In the genomic region with DNA sequence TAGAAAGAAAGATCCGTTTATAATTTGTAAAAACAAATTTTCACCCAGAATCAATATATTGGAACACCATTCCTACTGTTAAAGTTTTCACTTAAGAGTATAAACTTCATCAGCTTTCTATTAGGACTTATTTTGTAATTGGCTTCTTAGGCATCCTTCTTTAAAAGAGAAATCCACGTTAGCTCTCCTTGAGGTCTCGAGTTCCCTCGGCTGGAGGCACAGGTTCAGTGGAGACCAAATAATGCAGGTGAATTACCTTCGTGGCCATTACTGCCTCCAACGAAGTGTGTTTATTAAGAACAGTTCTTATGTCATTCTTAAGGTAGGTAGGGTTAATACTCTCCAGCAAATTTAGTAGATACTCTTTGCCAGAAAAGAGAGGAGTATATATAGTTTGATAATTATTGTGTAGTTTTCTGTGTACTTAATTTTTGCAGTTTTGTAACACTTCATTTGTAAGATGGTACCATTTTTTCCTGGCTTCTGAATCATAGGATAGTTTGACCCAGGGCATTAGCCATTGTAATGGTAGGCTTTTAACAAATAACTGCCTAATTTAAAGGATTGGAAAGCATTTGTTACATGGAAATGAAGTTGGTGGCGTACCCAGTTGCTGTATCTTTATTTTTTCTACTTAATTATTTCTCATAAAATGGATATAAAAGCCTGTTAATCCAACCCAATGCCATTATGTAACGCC, we compare ENCODE assay signal across 8 cellular contexts. TPM values are rescaled to one million over a fixed set of nuclear protein-coding genes. Genes with fewer than 3 reads are reported as not detected.
A peak's percentile ranks its signal among the peaks of the same experiment; 100 is the strongest.
DNase-seq lines count a peak whose midpoint lies in the region; ATAC-seq and TF ChIP-seq lines count a peak whose summit lies in the region.

No MANE protein-coding gene starts in this region.

- H3K9me3 Mint-ChIP-seq in Calu3 (ENCODE audit: low read depth, unreplicated experiment): no peaks in the 10 kb centered on the region
- peaks cover 4% of the 10 kb centered on the region for H3K9me3 Mint-ChIP-seq in endodermal cell

- peaks cover 10% of the 10 kb centered on the region for H3K27me3 ChIP-seq in NT2/D1 (ENCODE audit: insufficient read depth, insufficient read length)
- H3K27me3 ChIP-seq in endodermal cell (ENCODE audit: control insufficient read depth, insufficient read depth, low read length, poor library complexity, severe bottlenecking): no peaks in the 10 kb centered on the region
- no peaks in the 10 kb centered on the region for H3K27me3 ChIP-seq in ovary

- intact Hi-C loops in Calu3 (cut with micrococcal nuclease; ENCODE audit: unreplicated experiment) (loop anchor here (1.0 to 5.0 kb wide), 4 partner anchors 98 to 298 kb away; no protein-coding TSS in a partner anchor), ovary (cut with DNase I) (loop anchor here (2.0 to 10.0 kb wide), 6 partner anchors 67 to 358 kb away; a partner anchor contains a TSS)

- H3K4me3 Mint-ChIP-seq in Calu3 (ENCODE audit: low read depth, unreplicated experiment): peak overlapping the region; percentile 85
- H3K4me3 Mint-ChIP-seq in endodermal cell: peak overlapping the region; percentile 94

- TF ChIP-seq CTCF in Calu3 (IDR thresholded peaks at IDR 0.05; ENCODE audit: unreplicated experiment) (no peak), endodermal cell (conservative IDR thresholded peaks at IDR 0.05) (no peak), ovary (IDR thresholded peaks at IDR 0.05) (no peak), GM13976 (IDR thresholded peaks at IDR 0.05; ENCODE audit: borderline replicate concordance, control extremely low read depth, extremely low read depth, insufficient read depth, missing control alignments) (no peak)

- peak overlapping the region; percentile 64 for H3K27ac Mint-ChIP-seq in Calu3 (ENCODE audit: unreplicated experiment)
- peak overlapping the region; percentile 80 for H3K27ac Mint-ChIP-seq in endodermal cell

- CTCF ChIA-PET in Calu3 (lab: Charles Lee): interaction anchor here (0.8 to 2.2 kb wide), 11 partner anchors 10 to 298 kb away, joined by 3 to 23 read pairs (median 6); no protein-coding TSS in a partner anchor

- TSS peak; percentile 25 for BruUV-seq in Calu3 (replicated peaks; lab: Mats Ljungman, UMichigan)

- H3K9me3 ChIP-seq in NT2/D1 (ENCODE audit: insufficient read depth, low read length) (no peaks in the 10 kb centered on the region), endodermal cell (ENCODE audit: control insufficient read depth, low read length) (no peaks in the 10 kb centered on the region), ovary (no peaks in the 10 kb centered on the region)

- no peak for TF ChIP-seq POLR2A in ovary (IDR thresholded peaks at IDR 0.05)

- no peak overlapping the region for H3K27ac ChIP-seq in endodermal cell (ENCODE audit: low read depth, low read length)
- peak overlapping the region in 1 of 2 donors; percentile 23 for H3K27ac ChIP-seq in ovary

- H3K27me3 Mint-ChIP-seq in Calu3 (ENCODE audit: unreplicated experiment) (no peaks in the 10 kb centered on the region), endodermal cell (ENCODE audit: insufficient read depth) (peaks cover 2% of the 10 kb centered on the region)

- DNase-seq in Calu3 (no peak), NT2/D1 (ENCODE audit: low read depth, low spot score) (no peak), endodermal cell (no peak), ovary (no peak), GM13976 (ENCODE audit: low spot score) (no peak)
- no peak for DNase-seq in activated CD4-positive, alpha-beta T cell treated with anti-CD3 and anti-CD28 coated beads, Interleukin-2, amount 50 U/mL, for 1 hour
- DNase-seq in stimulated activated CD4-positive, alpha-beta T cell treated with anti-CD3 and anti-CD28 coated beads, Interleukin-2, amount 100 ng/mL, for 48 hours: no peak

- peaks cover 11% of the 10 kb centered on the region for H3K4me1 Mint-ChIP-seq in Calu3 (ENCODE audit: low read depth, unreplicated experiment)
- H3K4me1 Mint-ChIP-seq in endodermal cell: peaks cover 9% of the 10 kb centered on the region

- peak overlapping the region; percentile 63 for H3K4me3 ChIP-seq in NT2/D1 (ENCODE audit: insufficient read length, low read depth)
- H3K4me3 ChIP-seq in endodermal cell (ENCODE audit: low read length): peak overlapping the region; percentile 83
- peak overlapping the region; percentile 93 for H3K4me3 ChIP-seq in ovary

- H3K4me1 ChIP-seq in NT2/D1 (ENCODE audit: insufficient read depth, insufficient read length): no peaks in the 10 kb centered on the region
- peaks cover 3% of the 10 kb centered on the region for H3K4me1 ChIP-seq in endodermal cell (ENCODE audit: control insufficient read depth, insufficient read depth, low read length)
- H3K4me1 ChIP-seq in ovary (ENCODE audit: insufficient read depth): peaks cover 9% of the 10 kb centered on the region

- TF ChIP-seq EP300 in ovary (IDR thresholded peaks at IDR 0.05): no peak

- ATAC-seq in HG03097 (IDR thresholded peaks at IDR 0.05; ENCODE audit: low FRiP score, unreplicated experiment): no peak

- 49 to 52% methylated on average over 6 to 7 of the region's 8 CpGs for WGBS in endodermal cell (ENCODE audit: insufficient coverage in 1 of 2, insufficient read length in 1 of 2), 2 experiments
- 45 to 54% (median 48%) methylated on average over 8 of the region's 8 CpGs for WGBS in ovary, 3 donors

- H3K9ac ChIP-seq in NT2/D1 (ENCODE audit: insufficient read length, low read depth) (peak overlapping the region; percentile 8), endodermal cell (ENCODE audit: extremely low read depth, low read length, poor library complexity, severe bottlenecking) (peak overlapping the region; percentile 54)

- H3K36me3 ChIP-seq in NT2/D1 (ENCODE audit: insufficient read depth, insufficient read length, low read length) (peaks cover 46% of the 10 kb centered on the region), endodermal cell (ENCODE audit: control insufficient read depth, insufficient read depth, low read length) (peaks cover 44% of the 10 kb centered on the region), ovary (no peaks in the 10 kb centered on the region)

- H3K36me3 Mint-ChIP-seq in Calu3 (ENCODE audit: insufficient read depth, unreplicated experiment) (peaks cover 61% of the 10 kb centered on the region), endodermal cell (ENCODE audit: low read depth) (peaks cover 44% of the 10 kb centered on the region)

- in situ Hi-C loops in GM13976 (cut with MboI; ENCODE audit: low sequenced_read_pairs, unreplicated experiment): no loop called here

RNA-seq across cellular contexts. Expression of a gene that starts 2.2 kb away (rescaled TPM):
- 236 and 242 TPM in 2 replicates for total RNA-seq in Calu3 (2022)
- 100 to 1,000 TPM; 423 to 503 TPM for total RNA-seq in endodermal cell
- 367 TPM for polyA plus RNA-seq in endodermal cell (2013, experiment 1 of 2)
- 378 TPM for polyA plus RNA-seq in endodermal cell (2013, experiment 2 of 2)
- 100 to 1,000 TPM; 122 to 312 (median 225) TPM for total RNA-seq in ovary
- 100 to 1,000 TPM; 143 to 514 TPM for polyA plus RNA-seq in ovary
